ENCODE assay signal across 1 cellular context in genomic region chr18:5237723-5238370, GRCh38.
TF ChIP-seq lines count a peak whose summit lies in the region.

No MANE protein-coding gene starts in this region.

TF ChIP-seq in HEK293, 187 proteins besides CTCF, POLR2A, EP300 and RAD21 (continued from another document and continues in another):
- peak; percentile 26; the same call in 1 of the 2 replicates for TF ChIP-seq ZNF398 (tag by site-specific recombination; IDR thresholded peaks at IDR 0.05)
- peak; percentile 92 for TF ChIP-seq SP3 (tag by site-specific recombination; IDR thresholded peaks at IDR 0.05)
- TF ChIP-seq ZNF148 (tag by site-specific recombination; IDR thresholded peaks at IDR 0.05; ENCODE audit: borderline replicate concordance): no peak
- no peak for TF ChIP-seq ZNF529 (tag by site-specific recombination; IDR thresholded peaks at IDR 0.05; ENCODE audit: insufficient replicate concordance)
- TF ChIP-seq ZNF335 (tag by site-specific recombination; conservative IDR thresholded peaks at IDR 0.05): peak; percentile 68
- TF ChIP-seq ZNF488 (tag by site-specific recombination; IDR thresholded peaks at IDR 0.05): no peak
- no peak for TF ChIP-seq ZNF704 (tag by site-specific recombination; IDR thresholded peaks at IDR 0.05)
- no peak for TF ChIP-seq PRDM2 (tag by site-specific recombination; IDR thresholded peaks at IDR 0.05; ENCODE audit: borderline replicate concordance)
- TF ChIP-seq ZNF843 (tag by site-specific recombination; IDR thresholded peaks at IDR 0.05): peak; percentile 60; the same call in 1 of the 2 replicates
- TF ChIP-seq GLIS1 (tag by site-specific recombination; IDR thresholded peaks at IDR 0.05): peak; percentile 40; the same call in 1 of the 2 replicates
- TF ChIP-seq RBAK (tag by site-specific recombination; IDR thresholded peaks at IDR 0.05): no peak
- TF ChIP-seq ZNF610 (tag by site-specific recombination; IDR thresholded peaks at IDR 0.05; ENCODE audit: borderline replicate concordance): 0 out of 2 replicates have a peak, but pooled peaks have one; percentile 33
- no peak for TF ChIP-seq ZNF280C (tag by site-specific recombination; IDR thresholded peaks at IDR 0.05)
- no peak for TF ChIP-seq ZNF423 (tag by site-specific recombination; IDR thresholded peaks at IDR 0.05)
- TF ChIP-seq ZEB2 (tag by site-specific recombination; IDR thresholded peaks at IDR 0.05): peak; percentile 89
- TF ChIP-seq GLIS2 (tag by site-specific recombination; IDR thresholded peaks at IDR 0.05): peak; percentile 32; the same call in 1 of the 2 replicates
- no peak for TF ChIP-seq HOXC10 (CRISPR knock-in tag; IDR thresholded peaks at IDR 0.05)
- no peak for TF ChIP-seq ZSCAN4 (tag by site-specific recombination; IDR thresholded peaks at IDR 0.05)
- no peak for TF ChIP-seq GLI4 (tag by site-specific recombination; IDR thresholded peaks at IDR 0.05)
- 0 out of 2 replicates have a peak, but pooled peaks have one; percentile 23 for TF ChIP-seq ZBTB6 (tag by site-specific recombination; IDR thresholded peaks at IDR 0.05)
- no peak; the same call in 1 of the 2 replicates for TF ChIP-seq REST (tag by site-specific recombination; IDR thresholded peaks at IDR 0.05)
- TF ChIP-seq GFI1B (tag by site-specific recombination; IDR thresholded peaks at IDR 0.05): no peak
- TF ChIP-seq ZNF76 (tag by site-specific recombination; IDR thresholded peaks at IDR 0.05; ENCODE audit: borderline replicate concordance, low read depth): peak; percentile 70; the same call in 1 of the 2 replicates
- no peak for TF ChIP-seq ZNF433 (tag by site-specific recombination; IDR thresholded peaks at IDR 0.05; ENCODE audit: low read depth)
- peak; percentile 56; the same call in 1 of the 2 replicates for TF ChIP-seq OVOL3 (tag by site-specific recombination; IDR thresholded peaks at IDR 0.05)
- TF ChIP-seq ZNF133 (tag by site-specific recombination; IDR thresholded peaks at IDR 0.05): no peak
- TF ChIP-seq ZNF302 (tag by site-specific recombination; IDR thresholded peaks at IDR 0.05; ENCODE audit: low read depth): no peak
- TF ChIP-seq ZNF629 (tag by site-specific recombination; IDR thresholded peaks at IDR 0.05): peak; percentile 73
- no peak; the same call in 1 of the 2 replicates for TF ChIP-seq ZFP69B (tag by site-specific recombination; IDR thresholded peaks at IDR 0.05)
- peak; percentile 99 for TF ChIP-seq KLF16 (tag by site-specific recombination; IDR thresholded peaks at IDR 0.05)
- TF ChIP-seq ZNF350 (tag by site-specific recombination; IDR thresholded peaks at IDR 0.05): no peak
- TF ChIP-seq ZBTB8A (tag by site-specific recombination; IDR thresholded peaks at IDR 0.05): peak; percentile 84
- TF ChIP-seq KLF9 (tag by site-specific recombination; IDR thresholded peaks at IDR 0.05; ENCODE audit: low read depth): peak; percentile 92
- no peak for TF ChIP-seq ZNF416 (tag by site-specific recombination; IDR thresholded peaks at IDR 0.05)
- TF ChIP-seq ZNF544 (tag by site-specific recombination; IDR thresholded peaks at IDR 0.05): no peak
